ENCODE assay signal across 15 cellular contexts in genomic region chr2:59237311-59237710, GRCh38.
"Had no signal": no experiment of that assay in that cellular context is flagged by ENCODE, and none has a peak within 500 bp of the region (broad histone marks: within the 10 kb centered on the region; RNA-seq: fewer than 3 reads in every experiment).

No MANE protein-coding gene starts in this region.

- DNase-seq: activated CD4-positive, alpha-beta T cell treated with anti-CD3 and anti-CD28 coated beads, Interleukin-2, amount 50 U/mL, for 4 hours; activated CD4-positive, CD25-positive, alpha-beta regulatory T cell treated with anti-CD3 and anti-CD28 coated beads, Interleukin-2, amount 50 U/mL, for 72 hours; activated naive CD4-positive, alpha-beta T cell treated with anti-CD3 and anti-CD28 coated beads, Interleukin-2, amount 10 ng/mL, durations not matched to agents 7 days and 5 days; activated T-cell treated with anti-CD3 and anti-CD28 coated beads for 4 hours; dermis blood vessel endothelial cell; heart right ventricle; left cardiac atrium; lower lobe of right lung; right cardiac atrium; small intestine; stimulated activated naive CD8-positive, alpha-beta T cell treated with anti-CD3 and anti-CD28 coated beads, Interleukin-15, Interleukin-2, amounts not matched to agents 100 U/mL and 50 U/mL, for 24 hours; trophoblast cell had no signal

- H3K9me3 ChIP-seq: gastroesophageal sphincter, heart right ventricle, lower lobe of right lung, prostate gland had no signal

- H3K4me1 Mint-ChIP-seq: activated naive CD4-positive, alpha-beta T cell treated with anti-CD3 and anti-CD28 coated beads, Interleukin-2, amount 10 ng/mL, durations not matched to agents 7 days and 5 days had no signal

- H3K36me3 ChIP-seq: gastroesophageal sphincter, heart right ventricle, lower lobe of right lung, prostate gland had no signal

- H3K36me3 Mint-ChIP-seq: activated naive CD4-positive, alpha-beta T cell treated with anti-CD3 and anti-CD28 coated beads, Interleukin-2, amount 10 ng/mL, durations not matched to agents 7 days and 5 days; mesothelial cell of epicardium had no signal

- H3K27ac ChIP-seq: gastroesophageal sphincter, heart right ventricle, lower lobe of right lung, prostate gland had no signal

- H3K27ac Mint-ChIP-seq: activated naive CD4-positive, alpha-beta T cell treated with anti-CD3 and anti-CD28 coated beads, Interleukin-2, amount 10 ng/mL, durations not matched to agents 7 days and 5 days; mesothelial cell of epicardium had no signal

- H3K4me3 ChIP-seq: gastroesophageal sphincter, heart right ventricle, lower lobe of right lung, prostate gland had no signal

- H3K27me3 ChIP-seq: gastroesophageal sphincter, heart right ventricle had no signal

- H3K9me3 Mint-ChIP-seq: activated naive CD4-positive, alpha-beta T cell treated with anti-CD3 and anti-CD28 coated beads, Interleukin-2, amount 10 ng/mL, durations not matched to agents 7 days and 5 days; mesothelial cell of epicardium had no signal

- ATAC-seq: gastroesophageal sphincter; heart right ventricle; left cardiac atrium; lower lobe of right lung; right cardiac atrium; stimulated activated naive CD8-positive, alpha-beta T cell treated with anti-CD3 and anti-CD28 coated beads, Interleukin-15, Interleukin-2, amounts not matched to agents 100 U/mL and 50 U/mL, for 24 hours had no signal

- H3K4me1 ChIP-seq: gastroesophageal sphincter, heart right ventricle, lower lobe of right lung, prostate gland had no signal

- H3K4me3 Mint-ChIP-seq: activated naive CD4-positive, alpha-beta T cell treated with anti-CD3 and anti-CD28 coated beads, Interleukin-2, amount 10 ng/mL, durations not matched to agents 7 days and 5 days; mesothelial cell of epicardium had no signal

- H3K27me3 Mint-ChIP-seq: activated naive CD4-positive, alpha-beta T cell treated with anti-CD3 and anti-CD28 coated beads, Interleukin-2, amount 10 ng/mL, durations not matched to agents 7 days and 5 days had no signal
